ENCODE assay signal across 8 cellular contexts in genomic region chr11:75204685-75205667, GRCh38. TPM values are rescaled to one million over a fixed set of nuclear protein-coding genes. Genes with fewer than 3 reads are reported as not detected.
DNase-seq lines count a peak whose midpoint lies in the region; ATAC-seq and TF ChIP-seq lines count a peak whose summit lies in the region.

No MANE protein-coding gene starts in this region.

- DNase-seq in HK-2 (ENCODE audit: unreplicated experiment) (peak; percentile 85), NOMO-1 treated with dmso at 0.1 percent for 144 hours (lab: John Stamatoyannopoulos, UW; ENCODE audit: unreplicated experiment) (peak; percentile 20), epithelial cell of esophagus (ENCODE audit: low read depth) (peak; percentile 83), mucosa of gallbladder (ENCODE audit: low spot score) (peak; percentile 90)
- peak; percentile 45 for DNase-seq in activated CD8-positive, alpha-beta memory T cell treated with anti-CD3 and anti-CD28 coated beads, Interleukin-2, amount 50 U/mL, for 1 hour (ENCODE audit: extremely low read depth)
- DNase-seq in stimulated activated CD8-positive, alpha-beta memory T cell treated with anti-CD3 and anti-CD28 coated beads, Interleukin-4, amount 100 ng/mL, for 48 hours, result peak; percentile 95

- no peak overlapping the region for H3K4me3 ChIP-seq in epithelial cell of esophagus (ENCODE audit: low read length)

- no peak for ATAC-seq in HG03571 (IDR thresholded peaks at IDR 0.05; ENCODE audit: unreplicated experiment)

- TF ChIP-seq CTCF in GM12874 (IDR thresholded peaks at IDR 0.05; ENCODE audit: insufficient read depth, low read depth, low read length) (peak; percentile 87), epithelial cell of esophagus (IDR thresholded peaks at IDR 0.05; ENCODE audit: insufficient read depth, low read depth, low read length, missing control alignments) (peak; percentile 88)

RNA-seq across cellular contexts. Expression of gene TPBGL, which starts 35.6 kb away (rescaled TPM):
- total RNA-seq in mucosa of gallbladder, result 0.17 TPM

RNA-seq across cellular contexts. Expression of gene SLCO2B1, which starts 54.1 kb away (rescaled TPM):
- 112 TPM for total RNA-seq in mucosa of gallbladder

Comparison
In these comparisons a context has a peak if more than half of its experiments do, and no peak if none do; other contexts are left out.
1. DNase-seq: peak in every context shown above with its lines; median percentile 95 in stimulated activated CD8-positive, alpha-beta memory T cell treated with anti-CD3 and anti-CD28 coated beads, Interleukin-4, amount 100 ng/mL, for 48 hours; 90 in mucosa of gallbladder; 85 in HK-2; 83 in epithelial cell of esophagus; 45 in activated CD8-positive, alpha-beta memory T cell treated with anti-CD3 and anti-CD28 coated beads, Interleukin-2, amount 50 U/mL, for 1 hour; 20 in NOMO-1 treated with dmso at 0.1 percent for 144 hours.